16 cellular contexts compared by ENCODE assay signal in genomic region chr7:133482626-133483025, GRCh38.
DNase-seq lines count a peak whose midpoint lies in the region; ATAC-seq and TF ChIP-seq lines count a peak whose summit lies in the region.
"Had no signal": no experiment of that assay in that cellular context is flagged by ENCODE, and none has a peak within 500 bp of the region (broad histone marks: within the 10 kb centered on the region; RNA-seq: fewer than 3 reads in every experiment).

No MANE protein-coding gene starts in this region.

- H3K9me3 ChIP-seq in CD4-positive, alpha-beta T cell (ENCODE audit: control insufficient read depth, low read length): no peaks in the 10 kb centered on the region
- H3K9me3 ChIP-seq in mammary epithelial cell (replicated peaks; ENCODE audit: insufficient read depth, low read length): no peaks in the 10 kb centered on the region
- H3K9me3 ChIP-seq: SJSA1 had no signal

- H3K4me1 Mint-ChIP-seq in activated CD4-positive, alpha-beta T cell treated with anti-CD3 and anti-CD28 coated beads for 36 hours: peaks cover 43% of the 10 kb centered on the region
- peaks cover 64% of the 10 kb centered on the region for H3K4me1 Mint-ChIP-seq in CD4-positive, alpha-beta T cell (ENCODE audit: low read depth)
- no peaks in the 10 kb centered on the region for H3K4me1 Mint-ChIP-seq in WTC11
- H3K4me1 Mint-ChIP-seq in natural killer cell treated with Interleukin-12 subunit alpha and Interleukin-12 subunit beta and Interleukin-15 and Interleukin-18, amount 100 ng/mL, for 72 hours (ENCODE audit: low read depth in 2 of 2): peaks cover 65 to 74% of the 10 kb centered on the region in 2 donors

- peak overlapping the region; percentile 16 for H3K27ac Mint-ChIP-seq in activated CD4-positive, alpha-beta T cell treated with anti-CD3 and anti-CD28 coated beads for 36 hours
- H3K27ac Mint-ChIP-seq in CD4-positive, alpha-beta T cell: peak overlapping the region; percentile 4
- peak overlapping the region; percentile 6; the same call in 1 of the 2 replicates for H3K27ac Mint-ChIP-seq in WTC11
- H3K27ac Mint-ChIP-seq in natural killer cell treated with Interleukin-12 subunit alpha and Interleukin-12 subunit beta and Interleukin-15 and Interleukin-18, amount 100 ng/mL, for 72 hours: peak overlapping the region in 1 of 2 donors; percentile 65

- peaks cover 20% of the 10 kb centered on the region for H3K4me1 ChIP-seq in mammary epithelial cell (ENCODE audit: insufficient read depth, low read length)

- H3K36me3 ChIP-seq in mammary epithelial cell (ENCODE audit: insufficient read depth, low read length): peaks cover 2% of the 10 kb centered on the region
- H3K36me3 ChIP-seq: SJSA1 had no signal

- no peak for TF ChIP-seq CTCF in CD4-positive, alpha-beta T cell (IDR thresholded peaks at IDR 0.05)
- no peak for TF ChIP-seq CTCF in WTC11 (IDR thresholded peaks at IDR 0.05)
- TF ChIP-seq CTCF in mammary epithelial cell (conservative IDR thresholded peaks at IDR 0.05 in 1 of 2, IDR thresholded peaks at IDR 0.05 in 1 of 2; ENCODE audit: extremely low read depth in 1 of 2, insufficient read depth in 1 of 2, low read depth in 1 of 2, low read length in 2 of 2): no peak

- no peak for ATAC-seq in activated CD4-positive, alpha-beta T cell treated with anti-CD3 and anti-CD28 coated beads for 36 hours
- ATAC-seq in CD4-positive, alpha-beta T cell (ENCODE audit: poor library complexity): no peak
- ATAC-seq in WTC11: no peak
- no peak for ATAC-seq in natural killer cell treated with Interleukin-12 subunit alpha and Interleukin-12 subunit beta and Interleukin-15 and Interleukin-18, amount 100 ng/mL, for 72 hours
- ATAC-seq in HG02678 (IDR thresholded peaks at IDR 0.05; ENCODE audit: unreplicated experiment): no peak
- no peak for ATAC-seq in GM21529 (IDR thresholded peaks at IDR 0.05; ENCODE audit: unreplicated experiment)

- no peaks in the 10 kb centered on the region for H3K27me3 Mint-ChIP-seq in activated CD4-positive, alpha-beta T cell treated with anti-CD3 and anti-CD28 coated beads for 36 hours
- no peaks in the 10 kb centered on the region for H3K27me3 Mint-ChIP-seq in CD4-positive, alpha-beta T cell
- H3K27me3 Mint-ChIP-seq in WTC11 (ENCODE audit: low read depth): no peaks in the 10 kb centered on the region
- no peaks in the 10 kb centered on the region for H3K27me3 Mint-ChIP-seq in natural killer cell treated with Interleukin-12 subunit alpha and Interleukin-12 subunit beta and Interleukin-15 and Interleukin-18, amount 100 ng/mL, for 72 hours

- no TSS peak for BruUV-seq in mammary epithelial cell (replicated peaks; lab: Mats Ljungman, UMichigan)

- H3K27ac ChIP-seq in CD4-positive, alpha-beta T cell (ENCODE audit: low read depth, low read length): no peak overlapping the region
- H3K27ac ChIP-seq in mammary epithelial cell (ENCODE audit: insufficient read depth, low read depth, low read length): no peak overlapping the region
- H3K27ac ChIP-seq: SJSA1 had no signal

- H3K79me2 ChIP-seq in mammary epithelial cell (ENCODE audit: insufficient read depth, low read length): no peaks in the 10 kb centered on the region

- dilution Hi-C loops in mammary epithelial cell (cut with HindIII; ENCODE audit: low sequenced_read_pairs): no loop called here

- H3K27me3 ChIP-seq in CD4-positive, alpha-beta T cell (ENCODE audit: control insufficient read depth, insufficient read depth, low read length): no peaks in the 10 kb centered on the region
- H3K27me3 ChIP-seq in mammary epithelial cell (ENCODE audit: insufficient read depth, low read length): no peaks in the 10 kb centered on the region
- H3K27me3 ChIP-seq: SJSA1 had no signal

- H3K4me2 ChIP-seq in mammary epithelial cell (ENCODE audit: insufficient read depth, low read depth, low read length): no peak overlapping the region

- in situ Hi-C loops in mammary epithelial cell (cut with MboI; ENCODE audit: low sequenced_read_pairs in 2 of 2): no loop called here

- no peak overlapping the region for H3K4me3 ChIP-seq in mammary epithelial cell (replicated peaks in 1 of 3; ENCODE audit: insufficient read depth in 1 of 3, low read depth in 2 of 3, low read length in 3 of 3)
- H3K4me3 ChIP-seq: SJSA1 had no signal

- peaks cover 14% of the 10 kb centered on the region for H3K36me3 Mint-ChIP-seq in activated CD4-positive, alpha-beta T cell treated with anti-CD3 and anti-CD28 coated beads for 36 hours (ENCODE audit: low read depth)
- peaks cover 33% of the 10 kb centered on the region for H3K36me3 Mint-ChIP-seq in CD4-positive, alpha-beta T cell (ENCODE audit: low read depth)
- H3K36me3 Mint-ChIP-seq in WTC11: no peaks in the 10 kb centered on the region
- H3K36me3 Mint-ChIP-seq in natural killer cell treated with Interleukin-12 subunit alpha and Interleukin-12 subunit beta and Interleukin-15 and Interleukin-18, amount 100 ng/mL, for 72 hours: no peaks in the 10 kb centered on the region

- no peak overlapping the region for H3K4me3 Mint-ChIP-seq in activated CD4-positive, alpha-beta T cell treated with anti-CD3 and anti-CD28 coated beads for 36 hours
- H3K4me3 Mint-ChIP-seq in CD4-positive, alpha-beta T cell: no peak overlapping the region
- no peak overlapping the region for H3K4me3 Mint-ChIP-seq in WTC11
- H3K4me3 Mint-ChIP-seq in natural killer cell treated with Interleukin-12 subunit alpha and Interleukin-12 subunit beta and Interleukin-15 and Interleukin-18, amount 100 ng/mL, for 72 hours: peak overlapping the region; percentile 8

- no peaks in the 10 kb centered on the region for H3K9me3 Mint-ChIP-seq in activated CD4-positive, alpha-beta T cell treated with anti-CD3 and anti-CD28 coated beads for 36 hours (ENCODE audit: low read depth)
- H3K9me3 Mint-ChIP-seq in CD4-positive, alpha-beta T cell: no peaks in the 10 kb centered on the region
- H3K9me3 Mint-ChIP-seq in WTC11: no peaks in the 10 kb centered on the region
- peaks cover 2% of the 10 kb centered on the region for H3K9me3 Mint-ChIP-seq in natural killer cell treated with Interleukin-12 subunit alpha and Interleukin-12 subunit beta and Interleukin-15 and Interleukin-18, amount 100 ng/mL, for 72 hours

- H2AFZ ChIP-seq in mammary epithelial cell (ENCODE audit: low read depth, low read length): no peak overlapping the region

- WGBS in mammary epithelial cell (ENCODE audit: low coverage, missing lambda C conversion rate): 100% methylated on average over 1 of the region's 1 CpG

- H4K20me1 ChIP-seq in mammary epithelial cell (ENCODE audit: insufficient read depth, low read length): no peaks in the 10 kb centered on the region

- CTCF ChIA-PET in activated CD4-positive, alpha-beta T cell treated with anti-CD3 and anti-CD28 coated beads for 36 hours (lab: Charles Lee): no interaction called here
- CTCF ChIA-PET in CD4-positive, alpha-beta T cell (lab: Charles Lee): no interaction called here
- CTCF ChIA-PET in WTC11 (lab: Charles Lee) (no interaction called here), mammary epithelial cell (lab: Charles Lee; ENCODE audit: low non-redundant PET) (no interaction called here)

- no peak overlapping the region for H3K9ac ChIP-seq in mammary epithelial cell (ENCODE audit: insufficient read depth, low read length)

- intact Hi-C loops in activated CD4-positive, alpha-beta T cell treated with anti-CD3 and anti-CD28 coated beads for 36 hours (cut with DNase I, micrococcal nuclease): no loop called here
- intact Hi-C loops in CD4-positive, alpha-beta T cell (cut with DNase I, micrococcal nuclease): no loop called here
- intact Hi-C loops in mammary epithelial cell (cut with micrococcal nuclease): no loop called here

- POLR2A ChIA-PET in activated CD4-positive, alpha-beta T cell treated with anti-CD3 and anti-CD28 coated beads for 36 hours (lab: Charles Lee): no interaction called here
- POLR2A ChIA-PET in CD4-positive, alpha-beta T cell (lab: Charles Lee): no interaction called here
- POLR2A ChIA-PET in WTC11 (lab: Charles Lee): interaction anchor here (0.5 kb wide), 1 partner anchor 1622 kb away, joined by 3 read pairs; no protein-coding TSS in a partner anchor

- no peak for DNase-seq in activated CD4-positive, alpha-beta T cell treated with anti-CD3 and anti-CD28 coated beads for 36 hours
- DNase-seq in activated CD4-positive, alpha-beta T cell treated with anti-CD3 and anti-CD28 coated beads, Interleukin-2, amount 50 U/mL, for 1 hour: no peak
- DNase-seq in CD4-positive, alpha-beta T cell: no peak
- DNase-seq in WTC11 (ENCODE audit: low spot score) (no peak), mammary epithelial cell (no peak)
- DNase-seq in natural killer cell treated with Interleukin-12 subunit alpha and Interleukin-12 subunit beta and Interleukin-15 and Interleukin-18, amount 100 ng/mL, for 72 hours (ENCODE audit: low spot score): no peak
- DNase-seq: C1 segment of cervical spinal cord, Karpas-422, NCI-H1105, NCI-H1694, NCI-H2107, NCI-H2227 treated with DMSO at 0.1 percent for 48 hours, NCI-H524 had no signal

TF ChIP-seq in WTC11, 78 proteins besides CTCF, POLR2A, EP300 and RAD21 (continues in another document):
- TF ChIP-seq JUN (CRISPR knock-in tag; IDR thresholded peaks at IDR 0.05) (no peak), ZNF121 (CRISPR knock-in tag; IDR thresholded peaks at IDR 0.05) (no peak), MXD4 (CRISPR knock-in tag; IDR thresholded peaks at IDR 0.05; ENCODE audit: borderline replicate concordance) (no peak), ZNF512 (CRISPR knock-in tag; IDR thresholded peaks at IDR 0.05; ENCODE audit: borderline replicate concordance) (no peak), ZBTB43 (CRISPR knock-in tag; IDR thresholded peaks at IDR 0.05) (no peak)
